ENCODE assay signal across 1 cellular context in the genomic region with DNA sequence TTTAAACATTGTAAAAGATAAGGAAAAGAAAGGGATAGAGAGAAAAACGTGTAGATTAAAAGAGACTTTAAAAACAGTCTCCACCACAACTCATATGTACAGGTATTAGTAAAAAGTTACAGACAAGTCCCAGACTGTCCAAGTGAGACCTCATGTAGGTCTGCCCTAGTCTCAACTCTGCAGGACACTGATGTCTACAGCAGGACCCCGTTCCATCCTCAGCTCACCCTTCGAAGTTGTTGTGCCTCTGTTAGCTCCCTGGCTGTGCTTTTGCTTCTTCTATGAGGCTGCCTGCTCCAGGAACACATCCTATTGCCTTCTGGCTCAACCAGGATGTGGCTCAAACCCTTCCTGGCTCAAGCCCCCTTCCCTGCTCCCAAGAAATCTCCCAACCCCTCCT.
TF ChIP-seq lines count a peak whose summit lies in the region.

No MANE protein-coding gene starts in this region.

TF ChIP-seq in H1, 55 proteins besides CTCF, POLR2A, EP300 and RAD21 (continued from another document):
- TF ChIP-seq CEBPB (IDR thresholded peaks at IDR 0.05; ENCODE audit: low read depth, low read length) (no peak), BCL11A (IDR thresholded peaks at IDR 0.05; ENCODE audit: low read depth in 2 of 2, low read length in 2 of 2) (no peak), MAFK (IDR thresholded peaks at IDR 0.05; ENCODE audit: low read depth, low read length) (no peak), CBX5 (IDR thresholded peaks at IDR 0.05; ENCODE audit: low read depth, low read length) (no peak), SIRT6 (IDR thresholded peaks at IDR 0.05; ENCODE audit: low read length) (no peak), KDM4A (IDR thresholded peaks at IDR 0.05; ENCODE audit: low read depth, low read length, severe bottlenecking) (no peak), TBP (IDR thresholded peaks at IDR 0.05; ENCODE audit: low read depth, low read length) (no peak), BRCA1 (IDR thresholded peaks at IDR 0.05; ENCODE audit: low read depth, low read length) (no peak), HDAC6 (IDR thresholded peaks at IDR 0.05; ENCODE audit: low read depth, low read length) (no peak)
- TF ChIP-seq, protein P1, sequence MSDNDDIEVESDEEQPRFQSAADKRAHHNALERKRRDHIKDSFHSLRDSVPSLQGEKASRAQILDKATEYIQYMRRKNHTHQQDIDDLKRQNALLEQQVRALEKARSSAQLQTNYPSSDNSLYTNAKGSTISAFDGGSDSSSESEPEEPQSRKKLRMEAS (IDR thresholded peaks at IDR 0.05), result no peak
